15 cellular contexts compared by ENCODE assay signal in the genomic region with DNA sequence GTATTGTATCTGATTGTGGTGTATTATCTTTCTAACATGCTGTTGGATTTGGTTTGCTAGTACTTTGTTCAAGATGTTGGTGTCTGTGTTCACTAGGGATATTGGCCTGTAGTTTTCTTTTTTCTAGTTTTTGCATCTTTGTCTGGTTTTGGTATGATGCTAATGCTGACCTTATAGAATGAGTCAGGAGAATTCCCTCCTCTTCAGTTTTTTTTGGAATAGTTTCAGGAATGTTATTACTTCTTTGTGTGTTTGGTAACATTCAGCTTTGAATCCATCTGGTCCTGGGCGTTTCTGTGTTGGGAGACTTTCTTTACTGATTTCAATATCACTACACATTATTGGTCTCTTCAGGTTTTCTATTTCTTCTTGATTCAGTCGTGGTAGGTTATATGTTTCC.
DNase-seq lines count a peak whose midpoint lies in the region; FAIRE-seq and TF ChIP-seq lines count a peak whose summit lies in the region.
"Had no signal": no experiment of that assay in that cellular context is flagged by ENCODE, and none has a peak within 500 bp of the region (broad histone marks: within the 10 kb centered on the region; RNA-seq: fewer than 3 reads in every experiment).

No MANE protein-coding gene starts in this region.

- no peak overlapping the region for H3K4me3 Mint-ChIP-seq in glutamatergic neuron (ENCODE audit: unreplicated experiment)
- H3K4me3 Mint-ChIP-seq: activated CD4-positive, alpha-beta memory T cell treated with anti-CD3 and anti-CD28 coated beads for 36 hours; mesothelial cell of epicardium had no signal

- H3K27ac Mint-ChIP-seq in glutamatergic neuron (ENCODE audit: unreplicated experiment) = no peak overlapping the region
- H3K27ac Mint-ChIP-seq: activated CD4-positive, alpha-beta memory T cell treated with anti-CD3 and anti-CD28 coated beads for 36 hours; mesothelial cell of epicardium had no signal

- peaks cover 5% of the 10 kb centered on the region for H3K9me3 Mint-ChIP-seq in glutamatergic neuron (ENCODE audit: unreplicated experiment)

- H3K27me3 Mint-ChIP-seq in glutamatergic neuron (ENCODE audit: unreplicated experiment) = no peaks in the 10 kb centered on the region
- H3K27me3 Mint-ChIP-seq: activated CD4-positive, alpha-beta memory T cell treated with anti-CD3 and anti-CD28 coated beads for 36 hours had no signal

- peaks cover 26% of the 10 kb centered on the region for H3K36me3 Mint-ChIP-seq in glutamatergic neuron (ENCODE audit: unreplicated experiment)

- DNase-seq in AG20443 (ENCODE audit: low spot score) (peak; percentile 62), LHCN-M2 (ENCODE audit: low read depth) (peak; percentile 80), dedifferentiated amniotic fluid mesenchymal stem cell (ENCODE audit: extremely low spot score) (peak; percentile 78), non-pigmented ciliary epithelial cell (ENCODE audit: low read depth) (peak; percentile 44), DMS153 treated with DMSO at 0.1 percent for 48 hours (lab: John Stamatoyannopoulos, UW; ENCODE audit: unreplicated experiment) (no peak), D721Med (ENCODE audit: insufficient read length, low spot score) (no peak), glutamatergic neuron (no peak), NCI-H187 treated with DMSO at 0.1 percent for 48 hours (lab: John Stamatoyannopoulos, UW) (no peak)
- DNase-seq: activated CD4-positive, alpha-beta memory T cell treated with anti-CD3 and anti-CD28 coated beads for 36 hours; aorta; islet precursor cell; NCI-H1436; nucleus accumbens had no signal

- no peak for FAIRE-seq in D721Med (lab: Jason Lieb, UNC)
- FAIRE-seq: GM19239 had no signal

- no peaks in the 10 kb centered on the region for H3K4me1 Mint-ChIP-seq in glutamatergic neuron (ENCODE audit: low read depth, unreplicated experiment)
- H3K4me1 Mint-ChIP-seq: mesothelial cell of epicardium had no signal

- TF ChIP-seq CTCF in D721Med (IDR thresholded peaks at IDR 0.05; ENCODE audit: insufficient read depth, missing control alignments) (no peak), glutamatergic neuron (IDR thresholded peaks at IDR 0.05; ENCODE audit: partially characterized antibody, unreplicated experiment) (no peak)

Comparison
In these comparisons a context has a peak if more than half of its experiments do, and no peak if none do; other contexts are left out.
1. DNase-seq: peak in AG20443 (single experiment), LHCN-M2 (single experiment), dedifferentiated amniotic fluid mesenchymal stem cell (single experiment) and non-pigmented ciliary epithelial cell (single experiment); none in DMS153 treated with DMSO at 0.1 percent for 48 hours (single experiment), D721Med (single experiment), glutamatergic neuron (single experiment) and NCI-H187 treated with DMSO at 0.1 percent for 48 hours (single experiment).